Comparison of ENCODE assay signal across 10 cellular contexts in genomic region chr7:76443846-76444245, GRCh38. TPM values are rescaled to one million over a fixed set of nuclear protein-coding genes. Genes with fewer than 3 reads are reported as not detected.
DNase-seq lines count a peak whose midpoint lies in the region; ATAC-seq and TF ChIP-seq lines count a peak whose summit lies in the region.
"Not testable (repeated sequence)": the region's sequence is repeated elsewhere in the genome, so short reads cannot be mapped to it uniquely, and the experiment has no call there.
"Had no signal": no experiment of that assay in that cellular context is flagged by ENCODE, and none has a peak within 500 bp of the region (broad histone marks: within the 10 kb centered on the region; RNA-seq: fewer than 3 reads in every experiment).

No MANE protein-coding gene starts in this region.

- H3K36me3 ChIP-seq in KMS-11 (ENCODE audit: insufficient read depth), result not testable (repeated sequence)

- not testable (repeated sequence) for H3K79me2 ChIP-seq in KMS-11 (ENCODE audit: insufficient read depth, low read depth)

- not testable (repeated sequence) for H2AFZ ChIP-seq in KMS-11 (ENCODE audit: low read depth)

- not testable (repeated sequence) for H3K27me3 ChIP-seq in KMS-11 (ENCODE audit: insufficient read depth, low read depth)

- not testable (repeated sequence) for H3K27me3 Mint-ChIP-seq in activated CD4-positive, alpha-beta memory T cell treated with anti-CD3 and anti-CD28 coated beads, Interleukin-2, amount 10 ng/mL, durations not matched to agents 7 days and 5 days; activated naive CD4-positive, alpha-beta T cell treated with anti-CD3 and anti-CD28 coated beads, Interleukin-2, amount 10 ng/mL, durations not matched to agents 7 days and 5 days

- TF ChIP-seq CTCF in KMS-11 (conservative IDR thresholded peaks at IDR 0.05; ENCODE audit: low read depth, low read length); RWPE1 (conservative IDR thresholded peaks at IDR 0.05; ENCODE audit: low read depth): not testable (repeated sequence)

- not testable (repeated sequence) for H3K4me3 Mint-ChIP-seq in activated CD4-positive, alpha-beta memory T cell treated with anti-CD3 and anti-CD28 coated beads, Interleukin-2, amount 10 ng/mL, durations not matched to agents 7 days and 5 days; activated naive CD4-positive, alpha-beta T cell treated with anti-CD3 and anti-CD28 coated beads, Interleukin-2, amount 10 ng/mL, durations not matched to agents 7 days and 5 days

- peaks cover 20% of the 10 kb centered on the region for H3K4me1 ChIP-seq in KMS-11 (ENCODE audit: low read depth, poor library complexity, severe bottlenecking)

- H3K27ac Mint-ChIP-seq in activated CD4-positive, alpha-beta memory T cell treated with anti-CD3 and anti-CD28 coated beads, Interleukin-2, amount 10 ng/mL, durations not matched to agents 7 days and 5 days, result peak overlapping the region; percentile 70
- H3K27ac Mint-ChIP-seq in activated naive CD4-positive, alpha-beta T cell treated with anti-CD3 and anti-CD28 coated beads, Interleukin-2, amount 10 ng/mL, durations not matched to agents 7 days and 5 days, result peak overlapping the region; percentile 87

- POLR2A ChIA-PET in RWPE1 (lab: Yijun Ruan, JAX; ENCODE audit: low non-redundant PET); activated CD4-positive, alpha-beta memory T cell treated with anti-CD3 and anti-CD28 coated beads, Interleukin-2, amount 10 ng/mL, durations not matched to agents 7 days and 5 days (lab: Charles Lee): not testable (repeated sequence)

- H3K27ac ChIP-seq in KMS-11 (peak overlapping the region; percentile 77), RWPE1 (peak overlapping the region; percentile 80; the same call in 1 of the 2 replicates)

- H3K9me3 Mint-ChIP-seq in activated CD4-positive, alpha-beta memory T cell treated with anti-CD3 and anti-CD28 coated beads, Interleukin-2, amount 10 ng/mL, durations not matched to agents 7 days and 5 days; activated naive CD4-positive, alpha-beta T cell treated with anti-CD3 and anti-CD28 coated beads, Interleukin-2, amount 10 ng/mL, durations not matched to agents 7 days and 5 days: not testable (repeated sequence)

- not testable (repeated sequence) for H3K4me2 ChIP-seq in KMS-11

- not testable (repeated sequence) for H3K36me3 Mint-ChIP-seq in activated CD4-positive, alpha-beta memory T cell treated with anti-CD3 and anti-CD28 coated beads, Interleukin-2, amount 10 ng/mL, durations not matched to agents 7 days and 5 days (ENCODE audit: low read depth); activated naive CD4-positive, alpha-beta T cell treated with anti-CD3 and anti-CD28 coated beads, Interleukin-2, amount 10 ng/mL, durations not matched to agents 7 days and 5 days

- H3K4me3 ChIP-seq in KMS-11 (IDR thresholded peaks at IDR 0.05; ENCODE audit: insufficient read depth, low read depth, low read length), result not testable (repeated sequence)

- peaks cover 14% of the 10 kb centered on the region for H3K4me1 Mint-ChIP-seq in activated CD4-positive, alpha-beta memory T cell treated with anti-CD3 and anti-CD28 coated beads, Interleukin-2, amount 10 ng/mL, durations not matched to agents 7 days and 5 days
- H3K4me1 Mint-ChIP-seq in activated naive CD4-positive, alpha-beta T cell treated with anti-CD3 and anti-CD28 coated beads, Interleukin-2, amount 10 ng/mL, durations not matched to agents 7 days and 5 days, result peaks cover 18% of the 10 kb centered on the region

- ATAC-seq in GM21447 (IDR thresholded peaks at IDR 0.05; ENCODE audit: unreplicated experiment), result peak; percentile 45
- ATAC-seq in stimulated activated naive CD8-positive, alpha-beta T cell treated with anti-CD3 and anti-CD28 coated beads, Interleukin-15, Interleukin-2, amounts not matched to agents 100 U/mL and 50 U/mL, for 24 hours, result peak; percentile 60

- CTCF ChIA-PET in RWPE1 (lab: Yijun Ruan, JAX); activated CD4-positive, alpha-beta memory T cell treated with anti-CD3 and anti-CD28 coated beads, Interleukin-2, amount 10 ng/mL, durations not matched to agents 7 days and 5 days (lab: Charles Lee); activated naive CD4-positive, alpha-beta T cell treated with anti-CD3 and anti-CD28 coated beads, Interleukin-2, amount 10 ng/mL, durations not matched to agents 7 days and 5 days (lab: Charles Lee): not testable (repeated sequence)

- DNase-seq in DMS153 (lab: John Stamatoyannopoulos, UW) (peak; percentile 20), glomerular visceral epithelial cell (ENCODE audit: extremely low spot score) (peak; percentile 24)
- not testable (repeated sequence) for DNase-seq in RWPE1 (ENCODE audit: low spot score); activated CD4-positive, alpha-beta memory T cell treated with anti-CD3 and anti-CD28 coated beads, Interleukin-2, amount 10 ng/mL, durations not matched to agents 7 days and 5 days; activated naive CD4-positive, alpha-beta T cell treated with anti-CD3 and anti-CD28 coated beads, Interleukin-2, amount 10 ng/mL, durations not matched to agents 7 days and 5 days; stimulated activated naive CD8-positive, alpha-beta T cell treated with anti-CD3 and anti-CD28 coated beads, Interleukin-15, Interleukin-2, amounts not matched to agents 100 U/mL and 50 U/mL, for 24 hours

- not testable (repeated sequence) for H4K20me1 ChIP-seq in KMS-11 (ENCODE audit: insufficient read depth)

- H3K9ac ChIP-seq in KMS-11, result not testable (repeated sequence)

RNA-seq across cellular contexts. Expression of gene DTX2, which starts 17.7 kb away (rescaled TPM):
- total RNA-seq in activated CD4-positive, alpha-beta memory T cell treated with anti-CD3 and anti-CD28 coated beads, Interleukin-2, amount 10 ng/mL, durations not matched to agents 7 days and 5 days, result 10 to 100 TPM; 28.0 to 35.3 TPM

RNA-seq across cellular contexts. Expression of gene ZP3, which starts 19.1 kb away (rescaled TPM):
- 1 to 10 TPM; 6.7 to 9.3 TPM for total RNA-seq in activated CD4-positive, alpha-beta memory T cell treated with anti-CD3 and anti-CD28 coated beads, Interleukin-2, amount 10 ng/mL, durations not matched to agents 7 days and 5 days
- total RNA-seq: hepatocyte, left ventricle myocardium inferior had no signal

RNA-seq across cellular contexts. Expression of gene SSC4D, which starts 34.3 kb away (rescaled TPM):
- total RNA-seq in activated CD4-positive, alpha-beta memory T cell treated with anti-CD3 and anti-CD28 coated beads, Interleukin-2, amount 10 ng/mL, durations not matched to agents 7 days and 5 days, result under 1 TPM in 1 of 2 experiments, not detected in 1; 0.30 TPM
